8 cellular contexts compared by ENCODE assay signal in the genomic region with DNA sequence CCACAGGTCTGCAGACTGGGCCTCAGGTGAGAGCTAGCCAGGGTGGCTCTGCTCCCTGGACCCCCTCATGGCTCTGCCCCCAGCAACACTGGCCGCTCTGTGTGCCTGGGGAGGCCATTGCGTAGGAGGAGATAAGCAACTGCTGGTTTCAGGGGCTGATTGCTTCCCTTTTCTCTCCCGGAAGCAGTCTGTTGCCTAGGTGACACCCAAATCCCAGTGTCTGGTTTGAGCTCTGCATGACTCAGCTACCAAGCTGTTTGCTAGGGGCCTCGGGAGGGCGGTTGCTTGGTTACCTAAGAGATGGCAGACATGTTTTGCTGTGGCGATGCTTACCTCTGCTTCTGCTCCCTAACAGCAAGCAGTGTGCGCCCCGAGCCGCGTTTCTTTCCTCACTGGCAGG. TPM values are rescaled to one million over a fixed set of nuclear protein-coding genes. Genes with fewer than 3 reads are reported as not detected.
DNase-seq lines count a peak whose midpoint lies in the region; ATAC-seq and TF ChIP-seq lines count a peak whose summit lies in the region.
"Not testable (repeated sequence)": the region's sequence is repeated elsewhere in the genome, so short reads cannot be mapped to it uniquely, and the experiment has no call there.

No MANE protein-coding gene starts in this region.

- ATAC-seq in GM21576 (IDR thresholded peaks at IDR 0.05; ENCODE audit: unreplicated experiment) (peak; percentile 86), HG03469 (IDR thresholded peaks at IDR 0.05; ENCODE audit: unreplicated experiment) (peak; percentile 96), body of pancreas (peak; percentile 64), left lobe of liver (peak; percentile 49)

- not testable (repeated sequence) for H3K9me3 ChIP-seq in body of pancreas

- TF ChIP-seq POLR2A in body of pancreas (IDR thresholded peaks at IDR 0.05), result not testable (repeated sequence)

- intact Hi-C loops in body of pancreas (cut with DNase I), result not testable (repeated sequence)

- not testable (repeated sequence) for H3K36me3 ChIP-seq in body of pancreas (replicated peaks in 1 of 2; ENCODE audit: insufficient read depth in 1 of 2, low read depth in 2 of 2)

- not testable (repeated sequence) for H3K27me3 ChIP-seq in body of pancreas

- DNase-seq in EH (ENCODE audit: low read depth) (peak; percentile 85), NCI-H774 (lab: John Stamatoyannopoulos, UW) (peak; percentile 48), body of pancreas (peak in 3 of 4 donors; percentile 27 to 61 (median 34))
- peak in 3 of 4 experiments; percentile 12 to 41 (median 29) for DNase-seq in activated CD4-positive, CD25-positive, alpha-beta regulatory T cell (lab: John Stamatoyannopoulos, UW)
- not testable (repeated sequence) for DNase-seq in left lobe of liver (ENCODE audit: low spot score)
- DNase-seq in stimulated activated CD8-positive, alpha-beta memory T cell treated with anti-CD3 and anti-CD28 coated beads, Interleukin-7, amount 100 ng/mL, for 4 hours (ENCODE audit: low read depth in 2 of 2), result peak; percentile 49 to 51

- not testable (repeated sequence) for TF ChIP-seq CTCF in body of pancreas (IDR thresholded peaks at IDR 0.05)

- peaks cover 14% of the 10 kb centered on the region for H3K4me1 ChIP-seq in body of pancreas

- 30% methylated on average over 2 of the region's 10 CpGs; no CpG with 5 or more reads in 1 of the 2 donors for WGBS in body of pancreas, 2 donors

- not testable (repeated sequence) for H3K27ac ChIP-seq in body of pancreas

- not testable (repeated sequence) for H3K4me3 ChIP-seq in body of pancreas

RNA-seq across cellular contexts. Expression of a gene that starts 15.4 kb away (rescaled TPM):
- total RNA-seq in body of pancreas, result 1 to 10 TPM; 7.8 to 8.2 TPM
- 13.5 TPM for total RNA-seq in left lobe of liver

RNA-seq across cellular contexts. Expression of a gene that starts 20.3 kb away (rescaled TPM):
- total RNA-seq in body of pancreas (10 to 100 TPM; 39.7 to 49.4 TPM), left lobe of liver (16.3 TPM)

RNA-seq across cellular contexts. Expression of a gene that starts 24.3 kb away (rescaled TPM):
- not detected for total RNA-seq in body of pancreas
- not detected for total RNA-seq in left lobe of liver
